ENCODE assay signal across 31 cellular contexts in the genomic region with DNA sequence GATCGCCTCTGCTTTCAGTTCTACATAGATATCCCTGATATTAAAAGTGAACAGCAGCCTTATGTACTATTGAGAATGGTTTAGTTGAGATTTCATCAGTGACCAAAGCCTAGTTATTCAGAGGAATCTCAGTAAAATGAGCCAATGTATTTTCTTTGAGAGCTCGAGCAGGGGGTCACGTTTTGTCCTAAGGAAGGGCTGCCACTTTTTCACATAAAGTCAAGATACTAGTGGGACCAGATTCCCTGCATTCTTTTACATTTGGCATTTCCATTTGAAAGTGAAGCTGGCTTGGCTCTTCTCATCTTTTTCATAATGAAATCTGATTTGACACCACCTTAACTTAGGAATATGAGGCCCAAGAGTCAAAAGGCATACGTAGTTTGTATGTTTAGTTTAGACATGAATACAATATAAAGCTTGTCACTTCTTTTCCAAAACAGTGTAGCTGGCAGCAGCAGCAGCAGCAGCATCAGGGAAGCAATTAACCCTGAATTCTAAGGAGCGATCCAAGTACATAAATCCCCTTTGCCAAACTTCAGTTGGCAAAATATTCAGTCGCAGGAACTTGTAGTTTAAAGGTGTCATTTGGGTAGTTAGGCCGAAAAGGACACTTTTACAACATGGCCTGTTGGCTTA.
A peak's percentile ranks its signal among the peaks of the same experiment; 100 is the strongest.
DNase-seq lines count a peak whose midpoint lies in the region; ATAC-seq and TF ChIP-seq lines count a peak whose summit lies in the region.
"Had no signal": no experiment of that assay in that cellular context is flagged by ENCODE, and none has a peak within 500 bp of the region (broad histone marks: within the 10 kb centered on the region; RNA-seq: fewer than 3 reads in every experiment).

No MANE protein-coding gene starts in this region.

- H3K27me3 ChIP-seq in H7 (ENCODE audit: control insufficient read depth, insufficient read depth, low read length) (no peaks in the 10 kb centered on the region), trophoblast cell (ENCODE audit: insufficient read depth, low read length) (no peaks in the 10 kb centered on the region), GM23248 (replicated peaks; ENCODE audit: insufficient read depth) (no peaks in the 10 kb centered on the region), right lobe of liver (no peaks in the 10 kb centered on the region)
- H3K27me3 ChIP-seq: MG63, pancreas, stomach, tibial artery had no signal

- H2AFZ ChIP-seq in trophoblast cell (ENCODE audit: insufficient read depth, low read length, poor library complexity) (no peak overlapping the region), GM23248 (no peak overlapping the region)

- no peaks in the 10 kb centered on the region for H3K27me3 Mint-ChIP-seq in WTC11 (ENCODE audit: low read depth)
- H3K27me3 Mint-ChIP-seq: activated CD4-positive, alpha-beta T cell treated with anti-CD3 and anti-CD28 coated beads for 36 hours; activated naive CD8-positive, alpha-beta T cell; central memory CD8-positive, alpha-beta T cell; natural killer cell treated with Interleukin-12 subunit alpha and Interleukin-12 subunit beta and Interleukin-15 and Interleukin-18, amount 100 ng/mL, for 72 hours had no signal

- no peaks in the 10 kb centered on the region for H3K36me3 Mint-ChIP-seq in WTC11
- H3K36me3 Mint-ChIP-seq: activated naive CD8-positive, alpha-beta T cell; natural killer cell treated with Interleukin-12 subunit alpha and Interleukin-12 subunit beta and Interleukin-15 and Interleukin-18, amount 100 ng/mL, for 72 hours had no signal

- no peak overlapping the region for H3K23ac ChIP-seq in trophoblast cell (ENCODE audit: low read length)

- H4K91ac ChIP-seq in trophoblast cell (ENCODE audit: low read depth, low read length): no peak overlapping the region

- H3K36me3 ChIP-seq in H7 (replicated peaks; ENCODE audit: control insufficient read depth, insufficient read depth, low read length): no peaks in the 10 kb centered on the region
- H3K36me3 ChIP-seq in trophoblast cell (ENCODE audit: control insufficient read depth in 1 of 2, insufficient read depth in 2 of 2, low read length in 2 of 2): no peaks in the 10 kb centered on the region
- no peaks in the 10 kb centered on the region for H3K36me3 ChIP-seq in GM23248 (ENCODE audit: low read depth)
- H3K36me3 ChIP-seq in right lobe of liver: no peaks in the 10 kb centered on the region
- H3K36me3 ChIP-seq: MG63, pancreas, stomach, tibial artery had no signal

- no peak overlapping the region for H2BK5ac ChIP-seq in trophoblast cell (ENCODE audit: low read depth, low read length, poor library complexity)

- H3K4me3 ChIP-seq in H7 (ENCODE audit: insufficient read depth, low read depth, low read length) (no peak overlapping the region), trophoblast cell (ENCODE audit: low read depth, low read length) (no peak overlapping the region), GM23248 (no peak overlapping the region), right lobe of liver (no peak overlapping the region)
- H3K4me3 ChIP-seq: K562, MG63, mucosa of descending colon, pancreas, stomach, tibial artery had no signal

- TF ChIP-seq CTCF in WTC11 (IDR thresholded peaks at IDR 0.05) (no peak), right lobe of liver (IDR thresholded peaks at IDR 0.05) (no peak)

- no CpG with 5 or more reads among the region's 7 CpGs for WGBS in trophoblast cell (ENCODE audit: extremely low coverage, insufficient coverage, insufficient read length)
- 41 to 43% methylated on average over 7 of the region's 7 CpGs for WGBS in GM23248 (ENCODE audit: low coverage in 1 of 2, low lambda C conversion rate in 2 of 2, missing lambda C conversion rate in 2 of 2), 2 experiments
- 68% methylated on average over 7 of the region's 7 CpGs for WGBS in right lobe of liver (ENCODE audit: insufficient coverage, low coverage, low lambda C conversion rate, missing lambda C conversion rate)

- ATAC-seq in WTC11: peak; percentile 89
- ATAC-seq in GM21423 (IDR thresholded peaks at IDR 0.05; ENCODE audit: unreplicated experiment): no peak
- no peak for ATAC-seq in right lobe of liver
- ATAC-seq: activated CD4-positive, alpha-beta T cell treated with anti-CD3 and anti-CD28 coated beads for 36 hours; K562; mucosa of descending colon; natural killer cell treated with Interleukin-12 subunit alpha and Interleukin-12 subunit beta and Interleukin-15 and Interleukin-18, amount 100 ng/mL, for 72 hours; pancreas had no signal

- H3K4me2 ChIP-seq in trophoblast cell (ENCODE audit: low read length) (peak overlapping the region; percentile 36), GM23248 (ENCODE audit: unreplicated experiment) (no peak overlapping the region)

- no peaks in the 10 kb centered on the region for H4K20me1 ChIP-seq in GM23248 (ENCODE audit: insufficient read depth)

- no peaks in the 10 kb centered on the region for H3K79me1 ChIP-seq in trophoblast cell (ENCODE audit: low read length)

- H4K12ac ChIP-seq in trophoblast cell (ENCODE audit: low read depth, low read length): no peak overlapping the region

- no peak overlapping the region for H3K18ac ChIP-seq in trophoblast cell (ENCODE audit: low read length)

- H3K9me2 ChIP-seq in GM23248 (ENCODE audit: insufficient read depth): no peaks in the 10 kb centered on the region

- H3F3A ChIP-seq in GM23248 (ENCODE audit: insufficient read depth): no peaks in the 10 kb centered on the region

- peak; percentile 1 for DNase-seq in H7
- no peak for DNase-seq in WTC11 (ENCODE audit: low spot score)
- peak; percentile 25 for DNase-seq in iPS DF 19.7 (ENCODE audit: low read depth, low spot score)
- no peak for DNase-seq in trophoblast cell
- no peak for DNase-seq in GM23248
- no peak for DNase-seq in right lobe of liver
- DNase-seq: activated CD4-positive, alpha-beta T cell treated with anti-CD3 and anti-CD28 coated beads for 36 hours; activated effector memory CD4-positive, alpha-beta T cell treated with Interleukin-2 at 50 U/mL for 16 hours; activated T-cell treated with anti-CD3 and anti-CD28 coated beads for 4 hours; aorta; Caco-2; DMS79 treated with DMSO at 0.1 percent for 48 hours; hypothalamus; kidney; MG63; mucosa of descending colon; NCI-H1417; NCI-H2081; NCI-H774; pancreas; retina; small intestine; stimulated activated CD4-positive, alpha-beta T cell treated with anti-CD3 and anti-CD28 coated beads, Interleukin-1b, Interleukin-23, amount 100 ng/mL, for 48 hours; stomach; tibial artery had no signal

- POLR2A ChIA-PET in WTC11 (lab: Charles Lee): no interaction called here

- TF ChIP-seq POLR2A in right lobe of liver (IDR thresholded peaks at IDR 0.05): no peak

- no peaks in the 10 kb centered on the region for H3K9me3 Mint-ChIP-seq in WTC11

- H4K8ac ChIP-seq in trophoblast cell (ENCODE audit: low read depth, low read length): no peak overlapping the region

- peak overlapping the region; percentile 93 for H3K27ac Mint-ChIP-seq in WTC11
- H3K27ac Mint-ChIP-seq: activated CD4-positive, alpha-beta T cell treated with anti-CD3 and anti-CD28 coated beads for 36 hours; activated naive CD8-positive, alpha-beta T cell; natural killer cell treated with Interleukin-12 subunit alpha and Interleukin-12 subunit beta and Interleukin-15 and Interleukin-18, amount 100 ng/mL, for 72 hours had no signal

- no peak overlapping the region for H2BK12ac ChIP-seq in trophoblast cell (ENCODE audit: low read length)

- peak overlapping the region; percentile 38 for H3K4me3 Mint-ChIP-seq in WTC11
- H3K4me3 Mint-ChIP-seq: activated CD4-positive, alpha-beta T cell treated with anti-CD3 and anti-CD28 coated beads for 36 hours; activated naive CD8-positive, alpha-beta T cell; central memory CD8-positive, alpha-beta T cell; natural killer cell treated with Interleukin-12 subunit alpha and Interleukin-12 subunit beta and Interleukin-15 and Interleukin-18, amount 100 ng/mL, for 72 hours had no signal

- H3K9ac ChIP-seq in trophoblast cell (ENCODE audit: low read length) (no peak overlapping the region), GM23248 (no peak overlapping the region)

- H3K4me1 Mint-ChIP-seq in WTC11: peaks cover 38% of the 10 kb centered on the region
- H3K4me1 Mint-ChIP-seq: activated CD4-positive, alpha-beta T cell treated with anti-CD3 and anti-CD28 coated beads for 36 hours; central memory CD8-positive, alpha-beta T cell had no signal

- in situ Hi-C loops in GM23248 (cut with MboI): no loop called here

- CTCF ChIA-PET in WTC11 (lab: Charles Lee): no interaction called here

- H2AK5ac ChIP-seq in trophoblast cell (ENCODE audit: low read length): no peak overlapping the region

- intact Hi-C loops in right lobe of liver (cut with DNase I): no loop called here

- no peaks in the 10 kb centered on the region for H3K79me2 ChIP-seq in trophoblast cell (ENCODE audit: control insufficient read depth, insufficient read depth, low read length, poor library complexity)
- no peaks in the 10 kb centered on the region for H3K79me2 ChIP-seq in GM23248 (ENCODE audit: insufficient read depth)

- H3K4me1 ChIP-seq in trophoblast cell (ENCODE audit: control insufficient read depth in 1 of 2, insufficient read depth in 2 of 2, low read length in 2 of 2): peaks cover 2 to 3% of the 10 kb centered on the region in 2 experiments
- no peaks in the 10 kb centered on the region for H3K4me1 ChIP-seq in GM23248 (ENCODE audit: insufficient read depth)
- peaks cover 0 to 5% (median 0%) of the 10 kb centered on the region in 4 donors for H3K4me1 ChIP-seq in right lobe of liver
- H3K4me1 ChIP-seq: Caco-2, pancreas, stomach, tibial artery had no signal

- peak overlapping the region; percentile 6 for H2BK120ac ChIP-seq in trophoblast cell (ENCODE audit: insufficient read depth, low read length, poor library complexity)

- no peak overlapping the region for H3K14ac ChIP-seq in trophoblast cell (ENCODE audit: low read length)

- no peaks in the 10 kb centered on the region for H3K9me3 ChIP-seq in trophoblast cell (ENCODE audit: insufficient read depth, low read depth, low read length)
- H3K9me3 ChIP-seq in GM23248 (ENCODE audit: low read depth): no peaks in the 10 kb centered on the region
- H3K9me3 ChIP-seq in right lobe of liver: no peaks in the 10 kb centered on the region
- H3K9me3 ChIP-seq: Caco-2, MG63, pancreas, stomach, tibial artery had no signal

- H3K27ac ChIP-seq in trophoblast cell (ENCODE audit: low read depth, low read length) (peak overlapping the region; percentile 41), GM23248 (no peak overlapping the region), right lobe of liver (no peak overlapping the region)
- H3K27ac ChIP-seq: pancreas, RWPE1, stomach, tibial artery had no signal

- no peak overlapping the region for H3K4ac ChIP-seq in trophoblast cell (ENCODE audit: low read depth, low read length)

TF ChIP-seq in WTC11, 78 proteins besides CTCF, POLR2A, EP300 and RAD21 (continues in another document):
- TF ChIP-seq MYBL2 (CRISPR knock-in tag; IDR thresholded peaks at IDR 0.05) (no peak), JUN (CRISPR knock-in tag; IDR thresholded peaks at IDR 0.05) (no peak), MXD4 (CRISPR knock-in tag; IDR thresholded peaks at IDR 0.05; ENCODE audit: borderline replicate concordance) (no peak)

Comparison
In these comparisons a context has a peak if more than half of its experiments do, and no peak if none do; other contexts are left out.
1. DNase-seq: peak in H7 (single experiment) and iPS DF 19.7 (single experiment); none in WTC11 (single experiment), trophoblast cell (0 of 2), GM23248 (single experiment) and right lobe of liver (0 of 3).